Comparison of ENCODE assay signal across 22 cellular contexts in genomic region chr11:76455331-76455730, GRCh38. TPM values are rescaled to one million over a fixed set of nuclear protein-coding genes. Genes with fewer than 3 reads are reported as not detected.
DNase-seq lines count a peak whose midpoint lies in the region; TF ChIP-seq lines count a peak whose summit lies in the region.
"Had no signal": no experiment of that assay in that cellular context is flagged by ENCODE, and none has a peak within 500 bp of the region (broad histone marks: within the 10 kb centered on the region; RNA-seq: fewer than 3 reads in every experiment).

No MANE protein-coding gene starts in this region.

- no peak overlapping the region for H3K27ac Mint-ChIP-seq in T-helper 2 cell treated with Interferon-gamma antibody and Interleukin-4, amounts not matched to agents 5 μg/mL and 100 μg/mL, for 36 hours
- H3K27ac Mint-ChIP-seq: activated naive CD8-positive, alpha-beta T cell treated with anti-CD3 and anti-CD28 coated beads, Interleukin-2, amount 50 U/mL, for 24 hours; natural killer cell had no signal

- no peaks in the 10 kb centered on the region for H3K9me3 ChIP-seq in SJSA1 (replicated peaks)
- H3K9me3 ChIP-seq in mesodermal cell (ENCODE audit: control insufficient read depth, low read length) = no peaks in the 10 kb centered on the region
- H3K9me3 ChIP-seq: A549, lower lobe of right lung, upper lobe of right lung had no signal

- no peaks in the 10 kb centered on the region for H3K27me3 ChIP-seq in SJSA1 (replicated peaks)
- H3K27me3 ChIP-seq: upper lobe of right lung had no signal

- no peak overlapping the region for H3K4me3 Mint-ChIP-seq in T-helper 2 cell treated with Interferon-gamma antibody and Interleukin-4, amounts not matched to agents 5 μg/mL and 100 μg/mL, for 36 hours
- H3K4me3 Mint-ChIP-seq: activated naive CD8-positive, alpha-beta T cell treated with anti-CD3 and anti-CD28 coated beads, Interleukin-2, amount 50 U/mL, for 24 hours; natural killer cell had no signal

- DNase-seq in ELF-1 (ENCODE audit: low read depth, low spot score) (peak; percentile 94), SJSA1 (ENCODE audit: low read depth in 1 of 2, low spot score in 2 of 2) (peak; percentile 18 to 44), fibroblast of pulmonary artery (ENCODE audit: low read depth) (peak; percentile 15), inferior parietal cortex (ENCODE audit: extremely low spot score) (no peak), LoVo (ENCODE audit: low spot score) (no peak), GM19238 (ENCODE audit: insufficient read length, low spot score) (no peak)
- DNase-seq in T-helper 2 cell treated with Interferon-gamma antibody and Interleukin-4, amounts not matched to agents 5 μg/mL and 100 μg/mL, for 36 hours (ENCODE audit: low spot score) = no peak
- DNase-seq: activated CD8-positive, alpha-beta memory T cell treated with anti-CD3 and anti-CD28 coated beads for 24 hours; activated naive CD8-positive, alpha-beta T cell treated with anti-CD3 and anti-CD28 coated beads, Interleukin-2, amount 50 U/mL, for 24 hours; central memory CD4-positive, alpha-beta T cell; DMS153; effector memory CD4-positive, alpha-beta T cell; lower lobe of right lung; natural killer cell; NCI-H187 treated with DMSO at 0.1 percent for 48 hours; NK-92 treated with Interleukin-12 subunit alpha and Interleukin-12 subunit beta, amount 100 ng/mL, for 24 hours; stimulated activated naive CD4-positive, alpha-beta T cell; T-helper 1 cell; upper lobe of right lung had no signal

- H3K36me3 ChIP-seq in SJSA1 (peaks cover 2% of the 10 kb centered on the region), mesodermal cell (ENCODE audit: control insufficient read depth, insufficient read depth, low read length) (peaks cover 36% of the 10 kb centered on the region)

- H3K4me1 ChIP-seq in SJSA1 (replicated peaks) = peaks cover 25% of the 10 kb centered on the region
- peaks cover 33% of the 10 kb centered on the region for H3K4me1 ChIP-seq in mesodermal cell (ENCODE audit: control insufficient read depth, insufficient read depth, low read length, poor library complexity, severe bottlenecking)
- H3K4me1 ChIP-seq: lower lobe of right lung, upper lobe of right lung had no signal

- H3K9me3 Mint-ChIP-seq in T-helper 2 cell treated with Interferon-gamma antibody and Interleukin-4, amounts not matched to agents 5 μg/mL and 100 μg/mL, for 36 hours = no peaks in the 10 kb centered on the region
- H3K9me3 Mint-ChIP-seq: activated naive CD8-positive, alpha-beta T cell treated with anti-CD3 and anti-CD28 coated beads, Interleukin-2, amount 50 U/mL, for 24 hours; natural killer cell had no signal

- no peak for TF ChIP-seq CTCF in fibroblast of pulmonary artery (IDR thresholded peaks at IDR 0.05; ENCODE audit: low read length, missing control alignments)

- peaks cover 5% of the 10 kb centered on the region for H3K4me1 Mint-ChIP-seq in T-helper 2 cell treated with Interferon-gamma antibody and Interleukin-4, amounts not matched to agents 5 μg/mL and 100 μg/mL, for 36 hours (ENCODE audit: low read depth)
- H3K4me1 Mint-ChIP-seq: activated naive CD8-positive, alpha-beta T cell treated with anti-CD3 and anti-CD28 coated beads, Interleukin-2, amount 50 U/mL, for 24 hours; natural killer cell had no signal

- H3K27me3 Mint-ChIP-seq in T-helper 2 cell treated with Interferon-gamma antibody and Interleukin-4, amounts not matched to agents 5 μg/mL and 100 μg/mL, for 36 hours (ENCODE audit: low read depth) = no peaks in the 10 kb centered on the region
- H3K27me3 Mint-ChIP-seq: activated naive CD8-positive, alpha-beta T cell treated with anti-CD3 and anti-CD28 coated beads, Interleukin-2, amount 50 U/mL, for 24 hours had no signal

- 0% methylated on average over 1 of the region's 2 CpGs; no CpG with 5 or more reads in 1 of the 2 experiments for WGBS in mesodermal cell (ENCODE audit: insufficient coverage in 2 of 2), 2 experiments

- H3K36me3 Mint-ChIP-seq in T-helper 2 cell treated with Interferon-gamma antibody and Interleukin-4, amounts not matched to agents 5 μg/mL and 100 μg/mL, for 36 hours (ENCODE audit: low read depth) = peaks cover 29% of the 10 kb centered on the region

- H3K27ac ChIP-seq in SJSA1 = no peak overlapping the region
- peak overlapping the region; percentile 73 for H3K27ac ChIP-seq in mesodermal cell (ENCODE audit: low read depth, low read length, severe bottlenecking)
- H3K27ac ChIP-seq: A549, C4-2B, lower lobe of right lung, upper lobe of right lung had no signal

- H3K4me3 ChIP-seq in SJSA1 (no peak overlapping the region), fibroblast of pulmonary artery (replicated peaks; ENCODE audit: low read depth, low read length) (no peak overlapping the region), mesodermal cell (ENCODE audit: extremely low read depth, insufficient read depth, low read length, poor library complexity, severe bottlenecking) (no peak overlapping the region)
- H3K4me3 ChIP-seq: A549, lower lobe of right lung, upper lobe of right lung had no signal

RNA-seq across cellular contexts. Expression of gene EMSY, which starts 10.5 kb away (rescaled TPM):
- 8.8 and 21.7 TPM in 2 replicates for total RNA-seq in SJSA1 (2014; rRNA removed; shearing (Covaris generic))
- 34.1 TPM for polyA plus RNA-seq in mesodermal cell (2013, experiment 1 of 2)
- polyA plus RNA-seq in mesodermal cell (2013, experiment 2 of 2) = 30.5 TPM

Comparison
In these comparisons a context has a peak if more than half of its experiments do, and no peak if none do; other contexts are left out.
1. DNase-seq: peak in ELF-1 (single experiment), SJSA1 (2 of 2) and fibroblast of pulmonary artery (single experiment); none in inferior parietal cortex (single experiment), LoVo (single experiment), T-helper 2 cell treated with Interferon-gamma antibody and Interleukin-4, amounts not matched to agents 5 μg/mL and 100 μg/mL, for 36 hours (single experiment) and GM19238 (single experiment).